1 cellular context compared by ENCODE assay signal in the genomic region with DNA sequence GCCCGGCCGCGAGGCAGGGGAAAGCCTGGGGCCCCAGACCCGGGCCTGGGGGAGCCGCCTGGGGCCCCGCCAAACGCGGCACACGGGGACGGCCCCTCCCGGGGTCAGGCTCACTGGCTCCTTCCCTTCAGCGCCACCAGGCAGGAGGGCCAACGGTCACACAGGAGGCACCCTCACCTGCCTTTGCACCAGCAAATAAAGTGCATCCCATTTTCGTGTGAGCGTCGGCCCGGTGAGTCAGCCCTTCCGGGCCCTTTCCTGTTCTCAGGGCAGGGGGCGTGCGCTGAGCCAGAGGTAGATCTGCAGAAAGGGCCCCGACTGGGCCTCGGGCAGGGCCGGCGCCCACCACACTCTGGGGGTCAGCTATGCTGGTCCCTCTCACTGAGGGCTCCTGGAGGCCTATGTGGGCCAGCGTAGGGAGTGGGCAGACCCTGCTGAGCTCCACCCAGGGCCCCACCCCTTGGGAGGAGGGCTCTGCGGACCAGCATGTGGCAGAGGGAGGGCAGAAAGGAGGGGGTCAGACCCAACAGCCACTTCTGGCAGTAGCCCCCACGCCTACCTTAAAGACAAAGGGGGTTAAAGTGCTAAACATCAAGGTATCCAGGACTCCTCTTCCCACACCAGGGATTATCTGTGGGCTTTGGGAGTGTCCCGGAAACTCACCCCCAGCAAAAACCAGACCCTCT.
TF ChIP-seq lines count a peak whose summit lies in the region.

No MANE protein-coding gene starts in this region.

TF ChIP-seq in HepG2, 621 proteins besides CTCF, POLR2A, EP300 and RAD21 (continued from another document and continues in another):
- no peak for TF ChIP-seq MNT (IDR thresholded peaks at IDR 0.05)
- no peak; the same call in none of the 2 replicates for TF ChIP-seq ERF (CRISPR knock-in tag; IDR thresholded peaks at IDR 0.05)
- peak; percentile 67; the same call in 1 of the 2 replicates for TF ChIP-seq PCBP1 (IDR thresholded peaks at IDR 0.05; ENCODE audit: borderline replicate concordance, low read depth, low read length)
- TF ChIP-seq, protein P1, sequence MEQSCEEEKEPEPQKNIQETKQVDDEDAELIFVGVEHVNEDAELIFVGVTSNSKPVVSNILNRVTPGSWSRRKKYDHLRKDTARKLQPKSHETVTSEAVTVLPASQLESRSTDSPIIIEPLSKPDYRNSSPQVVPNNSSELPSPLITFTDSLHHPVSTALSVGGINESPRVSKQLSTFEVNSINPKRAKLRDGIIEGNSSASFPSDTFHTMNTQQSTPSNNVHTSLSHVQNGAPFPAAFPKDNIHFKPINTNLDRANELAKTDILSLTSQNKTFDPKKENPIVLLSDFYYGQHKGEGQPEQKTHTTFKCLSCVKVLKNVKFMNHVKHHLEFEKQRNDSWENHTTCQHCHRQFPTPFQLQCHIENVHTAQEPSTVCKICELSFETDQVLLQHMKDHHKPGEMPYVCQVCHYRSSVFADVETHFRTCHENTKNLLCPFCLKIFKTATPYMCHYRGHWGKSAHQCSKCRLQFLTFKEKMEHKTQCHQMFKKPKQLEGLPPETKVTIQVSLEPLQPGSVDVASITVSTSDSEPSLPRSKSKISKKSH (CRISPR knock-in tag; IDR thresholded peaks at IDR 0.05; ENCODE audit: borderline replicate concordance): peak; percentile 93
- peak in 1 of 2 experiments; percentile 88; a peak in 2 of 4 replicates for TF ChIP-seq KLF16 (CRISPR knock-in tag; IDR thresholded peaks at IDR 0.05)
- 0 out of 2 replicates have a peak, but pooled peaks have one; percentile 3 for TF ChIP-seq ZNF260 (CRISPR knock-in tag; IDR thresholded peaks at IDR 0.05; ENCODE audit: borderline replicate concordance, low read depth)
- TF ChIP-seq NFYC (CRISPR knock-in tag; IDR thresholded peaks at IDR 0.05): 0 out of 2 replicates have a peak, but pooled peaks have one; percentile 8
- TF ChIP-seq ATRX (CRISPR knock-in tag; IDR thresholded peaks at IDR 0.05; ENCODE audit: borderline replicate concordance): no peak
- no peak; the same call in 1 of the 2 replicates for TF ChIP-seq DNMT3B (CRISPR knock-in tag; conservative IDR thresholded peaks at IDR 0.05)
- TF ChIP-seq, protein P2, sequence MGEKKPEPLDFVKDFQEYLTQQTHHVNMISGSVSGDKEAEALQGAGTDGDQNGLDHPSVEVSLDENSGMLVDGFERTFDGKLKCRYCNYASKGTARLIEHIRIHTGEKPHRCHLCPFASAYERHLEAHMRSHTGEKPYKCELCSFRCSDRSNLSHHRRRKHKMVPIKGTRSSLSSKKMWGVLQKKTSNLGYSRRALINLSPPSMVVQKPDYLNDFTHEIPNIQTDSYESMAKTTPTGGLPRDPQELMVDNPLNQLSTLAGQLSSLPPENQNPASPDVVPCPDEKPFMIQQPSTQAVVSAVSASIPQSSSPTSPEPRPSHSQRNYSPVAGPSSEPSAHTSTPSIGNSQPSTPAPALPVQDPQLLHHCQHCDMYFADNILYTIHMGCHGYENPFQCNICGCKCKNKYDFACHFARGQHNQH (CRISPR knock-in tag; IDR thresholded peaks at IDR 0.05): peak; percentile 74
- peak; percentile 93; the same call in 1 of the 2 replicates for TF ChIP-seq KLF11 (CRISPR knock-in tag; IDR thresholded peaks at IDR 0.05)
- peak; percentile 88; the same call in 1 of the 2 replicates for TF ChIP-seq ZNF557 (CRISPR knock-in tag; IDR thresholded peaks at IDR 0.05)
- TF ChIP-seq, protein P3, sequence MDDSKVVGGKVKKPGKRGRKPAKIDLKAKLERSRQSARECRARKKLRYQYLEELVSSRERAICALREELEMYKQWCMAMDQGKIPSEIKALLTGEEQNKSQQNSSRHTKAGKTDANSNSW (CRISPR knock-in tag; IDR thresholded peaks at IDR 0.05; ENCODE audit: borderline replicate concordance): no peak
- 0 out of 2 replicates have a peak, but pooled peaks have one; percentile 59 for TF ChIP-seq MTA1 (CRISPR knock-in tag; IDR thresholded peaks at IDR 0.05; ENCODE audit: borderline replicate concordance)
- TF ChIP-seq SMARCE1 (IDR thresholded peaks at IDR 0.05; ENCODE audit: borderline replicate concordance): no peak
- no peak for TF ChIP-seq HHEX (CRISPR knock-in tag; IDR thresholded peaks at IDR 0.05)
- TF ChIP-seq NAIF1 (CRISPR knock-in tag; IDR thresholded peaks at IDR 0.05; ENCODE audit: borderline replicate concordance): no peak
- no peak for TF ChIP-seq ZKSCAN1 (IDR thresholded peaks at IDR 0.05; ENCODE audit: low read length)
- TF ChIP-seq, protein P4, sequence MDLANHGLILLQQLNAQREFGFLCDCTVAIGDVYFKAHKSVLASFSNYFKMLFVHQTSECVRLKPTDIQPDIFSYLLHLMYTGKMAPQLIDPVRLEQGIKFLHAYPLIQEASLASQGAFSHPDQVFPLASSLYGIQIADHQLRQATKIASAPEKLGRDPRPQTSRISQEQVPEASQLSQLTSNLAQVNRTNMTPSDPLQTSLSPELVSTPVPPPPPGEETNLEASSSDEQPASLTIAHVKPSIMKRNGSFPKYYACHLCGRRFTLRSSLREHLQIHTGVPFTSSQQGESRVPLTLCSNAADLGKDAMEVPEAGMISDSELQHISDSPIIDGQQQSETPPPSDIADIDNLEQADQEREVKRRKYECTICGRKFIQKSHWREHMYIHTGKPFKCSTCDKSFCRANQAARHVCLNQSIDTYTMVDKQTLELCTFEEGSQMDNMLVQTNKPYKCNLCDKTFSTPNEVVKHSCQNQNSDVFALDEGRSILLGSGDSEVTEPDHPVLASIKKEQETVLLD (CRISPR knock-in tag; IDR thresholded peaks at IDR 0.05; ENCODE audit: low read depth): no peak
- TF ChIP-seq, protein P5, sequence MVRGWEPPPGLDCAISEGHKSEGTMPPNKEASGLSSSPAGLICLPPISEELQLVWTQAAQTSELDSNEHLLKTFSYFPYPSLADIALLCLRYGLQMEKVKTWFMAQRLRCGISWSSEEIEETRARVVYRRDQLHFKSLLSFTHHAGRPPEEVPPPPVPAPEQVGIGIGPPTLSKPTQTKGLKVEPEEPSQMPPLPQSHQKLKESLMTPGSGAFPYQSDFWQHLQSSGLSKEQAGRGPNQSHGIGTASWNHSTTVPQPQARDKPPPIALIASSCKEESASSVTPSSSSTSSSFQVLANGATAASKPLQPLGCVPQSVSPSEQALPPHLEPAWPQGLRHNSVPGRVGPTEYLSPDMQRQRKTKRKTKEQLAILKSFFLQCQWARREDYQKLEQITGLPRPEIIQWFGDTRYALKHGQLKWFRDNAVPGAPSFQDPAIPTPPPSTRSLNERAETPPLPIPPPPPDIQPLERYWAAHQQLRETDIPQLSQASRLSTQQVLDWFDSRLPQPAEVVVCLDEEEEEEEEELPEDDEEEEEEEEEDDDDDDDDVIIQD (CRISPR knock-in tag; IDR thresholded peaks at IDR 0.05; ENCODE audit: low read depth): peak; percentile 58; the same call in 1 of the 2 replicates
- TF ChIP-seq, protein P6, sequence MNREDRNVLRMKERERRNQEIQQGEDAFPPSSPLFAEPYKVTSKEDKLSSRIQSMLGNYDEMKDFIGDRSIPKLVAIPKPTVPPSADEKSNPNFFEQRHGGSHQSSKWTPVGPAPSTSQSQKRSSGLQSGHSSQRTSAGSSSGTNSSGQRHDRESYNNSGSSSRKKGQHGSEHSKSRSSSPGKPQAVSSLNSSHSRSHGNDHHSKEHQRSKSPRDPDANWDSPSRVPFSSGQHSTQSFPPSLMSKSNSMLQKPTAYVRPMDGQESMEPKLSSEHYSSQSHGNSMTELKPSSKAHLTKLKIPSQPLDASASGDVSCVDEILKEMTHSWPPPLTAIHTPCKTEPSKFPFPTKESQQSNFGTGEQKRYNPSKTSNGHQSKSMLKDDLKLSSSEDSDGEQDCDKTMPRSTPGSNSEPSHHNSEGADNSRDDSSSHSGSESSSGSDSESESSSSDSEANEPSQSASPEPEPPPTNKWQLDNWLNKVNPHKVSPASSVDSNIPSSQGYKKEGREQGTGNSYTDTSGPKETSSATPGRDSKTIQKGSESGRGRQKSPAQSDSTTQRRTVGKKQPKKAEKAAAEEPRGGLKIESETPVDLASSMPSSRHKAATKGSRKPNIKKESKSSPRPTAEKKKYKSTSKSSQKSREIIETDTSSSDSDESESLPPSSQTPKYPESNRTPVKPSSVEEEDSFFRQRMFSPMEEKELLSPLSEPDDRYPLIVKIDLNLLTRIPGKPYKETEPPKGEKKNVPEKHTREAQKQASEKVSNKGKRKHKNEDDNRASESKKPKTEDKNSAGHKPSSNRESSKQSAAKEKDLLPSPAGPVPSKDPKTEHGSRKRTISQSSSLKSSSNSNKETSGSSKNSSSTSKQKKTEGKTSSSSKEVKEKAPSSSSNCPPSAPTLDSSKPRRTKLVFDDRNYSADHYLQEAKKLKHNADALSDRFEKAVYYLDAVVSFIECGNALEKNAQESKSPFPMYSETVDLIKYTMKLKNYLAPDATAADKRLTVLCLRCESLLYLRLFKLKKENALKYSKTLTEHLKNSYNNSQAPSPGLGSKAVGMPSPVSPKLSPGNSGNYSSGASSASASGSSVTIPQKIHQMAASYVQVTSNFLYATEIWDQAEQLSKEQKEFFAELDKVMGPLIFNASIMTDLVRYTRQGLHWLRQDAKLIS (CRISPR knock-in tag; IDR thresholded peaks at IDR 0.05): no peak; the same call in 1 of the 2 replicates
- no peak for TF ChIP-seq MED13 (CRISPR knock-in tag; IDR thresholded peaks at IDR 0.05)
- TF ChIP-seq, protein P7, sequence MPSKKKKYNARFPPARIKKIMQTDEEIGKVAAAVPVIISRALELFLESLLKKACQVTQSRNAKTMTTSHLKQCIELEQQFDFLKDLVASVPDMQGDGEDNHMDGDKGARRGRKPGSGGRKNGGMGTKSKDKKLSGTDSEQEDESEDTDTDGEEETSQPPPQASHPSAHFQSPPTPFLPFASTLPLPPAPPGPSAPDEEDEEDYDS (CRISPR knock-in tag; IDR thresholded peaks at IDR 0.05): peak; percentile 97
- TF ChIP-seq ZBTB4 (CRISPR knock-in tag; IDR thresholded peaks at IDR 0.05; ENCODE audit: borderline replicate concordance): no peak
- TF ChIP-seq NCOA1 (CRISPR knock-in tag; IDR thresholded peaks at IDR 0.05): no peak
- no peak for TF ChIP-seq TBX3 (IDR thresholded peaks at IDR 0.05; ENCODE audit: borderline replicate concordance)
- TF ChIP-seq TOE1 (CRISPR knock-in tag; IDR thresholded peaks at IDR 0.05): no peak
- TF ChIP-seq KAT8 (CRISPR knock-in tag; IDR thresholded peaks at IDR 0.05): peak; percentile 35; the same call in 1 of the 2 replicates
- TF ChIP-seq DPF2 (CRISPR knock-in tag; IDR thresholded peaks at IDR 0.05; ENCODE audit: borderline replicate concordance, low read depth): no peak
- peak; percentile 68 for TF ChIP-seq KMT2A (CRISPR knock-in tag; IDR thresholded peaks at IDR 0.05)
- no peak for TF ChIP-seq ZFP62 (CRISPR knock-in tag; IDR thresholded peaks at IDR 0.05)
- peak; percentile 95; the same call in 1 of the 2 replicates for TF ChIP-seq TSC22D2 (CRISPR knock-in tag; IDR thresholded peaks at IDR 0.05; ENCODE audit: borderline replicate concordance)
- no peak for TF ChIP-seq ZNF468 (CRISPR knock-in tag; IDR thresholded peaks at IDR 0.05)
- TF ChIP-seq ZSCAN25 (CRISPR knock-in tag; IDR thresholded peaks at IDR 0.05): peak; percentile 67
- peak; percentile 76 for TF ChIP-seq ZNF547 (CRISPR knock-in tag; IDR thresholded peaks at IDR 0.05)
- TF ChIP-seq, protein P8, sequence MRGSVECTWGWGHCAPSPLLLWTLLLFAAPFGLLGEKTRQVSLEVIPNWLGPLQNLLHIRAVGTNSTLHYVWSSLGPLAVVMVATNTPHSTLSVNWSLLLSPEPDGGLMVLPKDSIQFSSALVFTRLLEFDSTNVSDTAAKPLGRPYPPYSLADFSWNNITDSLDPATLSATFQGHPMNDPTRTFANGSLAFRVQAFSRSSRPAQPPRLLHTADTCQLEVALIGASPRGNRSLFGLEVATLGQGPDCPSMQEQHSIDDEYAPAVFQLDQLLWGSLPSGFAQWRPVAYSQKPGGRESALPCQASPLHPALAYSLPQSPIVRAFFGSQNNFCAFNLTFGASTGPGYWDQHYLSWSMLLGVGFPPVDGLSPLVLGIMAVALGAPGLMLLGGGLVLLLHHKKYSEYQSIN (CRISPR knock-in tag; IDR thresholded peaks at IDR 0.05; ENCODE audit: borderline replicate concordance): no peak
- no peak for TF ChIP-seq ZNF713 (CRISPR knock-in tag; IDR thresholded peaks at IDR 0.05)
